In genomic region chr5:62722360-62722759, GRCh38 we compare ENCODE assay signal across 1 cellular context.
TF ChIP-seq lines count a peak whose summit lies in the region.

No MANE protein-coding gene starts in this region.

TF ChIP-seq in SK-N-SH treated with all-trans-retinoic acid at 6 μM for 48 hours, 23 proteins besides CTCF, POLR2A, EP300 and RAD21 (continued from another document):
- TF ChIP-seq TSHZ2 (CRISPR knock-in tag; IDR thresholded peaks at IDR 0.05) (no peak), ZFP30 (CRISPR knock-in tag; IDR thresholded peaks at IDR 0.05) (no peak)
